In the genomic region with DNA sequence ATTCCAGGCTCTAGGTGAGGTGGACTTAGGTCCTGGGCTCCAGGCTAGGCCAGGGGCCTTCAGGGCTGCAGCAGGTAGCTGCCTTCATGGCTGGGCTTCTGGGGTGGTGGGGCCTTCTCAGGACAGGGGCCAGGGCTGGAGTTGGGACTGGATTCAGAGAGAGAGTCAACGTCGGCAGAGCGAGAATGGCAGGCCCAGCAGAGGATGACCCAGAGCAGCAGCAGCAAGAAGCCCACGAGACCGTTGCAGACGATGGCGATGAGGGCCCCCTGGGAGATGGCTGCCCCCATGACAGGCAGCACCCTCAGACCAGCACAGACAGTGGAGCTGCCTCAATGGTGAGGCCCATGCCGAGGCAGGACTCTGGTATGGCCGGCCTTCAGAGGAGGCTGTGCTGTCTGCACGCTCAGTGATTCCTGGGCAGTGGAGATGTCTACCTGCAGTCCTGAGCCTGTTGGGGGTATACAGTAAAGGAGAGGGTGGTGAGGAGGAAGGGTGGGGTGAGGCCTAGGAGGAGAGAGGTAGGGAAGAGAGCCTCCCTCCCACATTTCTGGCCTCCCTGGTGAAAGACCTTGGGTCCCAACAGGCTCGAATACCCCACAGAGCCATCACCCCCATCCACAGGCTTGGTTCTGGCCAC, we compare ENCODE assay signal across 27 cellular contexts. TPM values are rescaled to one million over a fixed set of nuclear protein-coding genes. Genes with fewer than 3 reads are reported as not detected.
A peak's percentile ranks its signal among the peaks of the same experiment; 100 is the strongest.
DNase-seq lines count a peak whose midpoint lies in the region; ATAC-seq and TF ChIP-seq lines count a peak whose summit lies in the region.
"Had no signal": no experiment of that assay in that cellular context is flagged by ENCODE, and none has a peak within 500 bp of the region (broad histone marks: within the 10 kb centered on the region; RNA-seq: fewer than 3 reads in every experiment).

No MANE protein-coding gene starts in this region.

- no peak for ATAC-seq in T-cell (replicated peaks in 1 of 4)
- ATAC-seq in GM21529 (IDR thresholded peaks at IDR 0.05; ENCODE audit: unreplicated experiment) = no peak
- no peak for ATAC-seq in GM21723 (IDR thresholded peaks at IDR 0.05; ENCODE audit: unreplicated experiment)
- ATAC-seq: activated CD8-positive, alpha-beta T cell treated with anti-CD3 and anti-CD28 coated beads for 36 hours; heart right ventricle had no signal

- CTCF ChIA-PET in T-cell (lab: Charles Lee) = interaction anchor here in 1 of 2 donors (0.6 kb wide), 1 partner anchor 21 kb away, joined by 3 read pairs; no protein-coding TSS in a partner anchor

- no peak overlapping the region for H3K4me3 ChIP-seq in osteoblast (ENCODE audit: insufficient read depth, low read length)
- H3K4me3 ChIP-seq: ovary, PC-9, SJCRH30 had no signal

- H3K27me3 ChIP-seq in osteoblast (ENCODE audit: insufficient read depth, low read length) = peaks cover 45% of the 10 kb centered on the region
- H3K27me3 ChIP-seq: ovary, upper lobe of left lung had no signal

- no peaks in the 10 kb centered on the region for H3K9me3 Mint-ChIP-seq in T-helper 2 cell treated with Interferon-gamma antibody and Interleukin-4, amounts not matched to agents 5 μg/mL and 100 μg/mL, for 36 hours
- H3K9me3 Mint-ChIP-seq in T-cell (no peaks in the 10 kb centered on the region), immature natural killer cell (no peaks in the 10 kb centered on the region)
- H3K9me3 Mint-ChIP-seq: activated B cell treated with CpG ODN at 0.5 μM for 24 hours; activated CD8-positive, alpha-beta T cell treated with anti-CD3 and anti-CD28 coated beads for 36 hours; activated naive CD4-positive, alpha-beta T cell treated with anti-CD3 and anti-CD28 coated beads for 36 hours had no signal

- TF ChIP-seq CTCF in osteoblast (IDR thresholded peaks at IDR 0.05; ENCODE audit: extremely low read depth, low read depth, low read length) = no peak

- no peaks in the 10 kb centered on the region for H3K79me2 ChIP-seq in osteoblast (ENCODE audit: insufficient read depth, low read length)

- POLR2A ChIA-PET in T-cell (lab: Charles Lee) = no interaction called here

- peaks cover 23% of the 10 kb centered on the region for H3K4me1 Mint-ChIP-seq in T-helper 2 cell treated with Interferon-gamma antibody and Interleukin-4, amounts not matched to agents 5 μg/mL and 100 μg/mL, for 36 hours (ENCODE audit: low read depth)
- H3K4me1 Mint-ChIP-seq in T-cell = peaks cover 7 to 11% (median 11%) of the 10 kb centered on the region in 3 donors
- H3K4me1 Mint-ChIP-seq in immature natural killer cell = peaks cover 9 to 14% of the 10 kb centered on the region in 2 donors

- H3K4me3 Mint-ChIP-seq in T-helper 2 cell treated with Interferon-gamma antibody and Interleukin-4, amounts not matched to agents 5 μg/mL and 100 μg/mL, for 36 hours = peak overlapping the region; percentile 17
- peak overlapping the region in 2 of 3 donors; percentile 33 to 53 for H3K4me3 Mint-ChIP-seq in T-cell
- peak overlapping the region in 3 of 5 donors; percentile 39 to 70 (median 46) for H3K4me3 Mint-ChIP-seq in immature natural killer cell

- no peaks in the 10 kb centered on the region for H3K4me1 ChIP-seq in osteoblast (ENCODE audit: insufficient read depth, low read length)
- H3K4me1 ChIP-seq: SJCRH30 had no signal

- H3K36me3 Mint-ChIP-seq in T-helper 2 cell treated with Interferon-gamma antibody and Interleukin-4, amounts not matched to agents 5 μg/mL and 100 μg/mL, for 36 hours (ENCODE audit: low read depth) = no peaks in the 10 kb centered on the region
- no peaks in the 10 kb centered on the region for H3K36me3 Mint-ChIP-seq in T-cell
- no peaks in the 10 kb centered on the region for H3K36me3 Mint-ChIP-seq in immature natural killer cell

- no peaks in the 10 kb centered on the region for H3K36me3 ChIP-seq in osteoblast (ENCODE audit: insufficient read depth, low read length)
- H3K36me3 ChIP-seq: cardiac muscle cell, heart right ventricle, ovary, SJCRH30, stomach, upper lobe of left lung had no signal

- H3K27ac Mint-ChIP-seq in T-helper 2 cell treated with Interferon-gamma antibody and Interleukin-4, amounts not matched to agents 5 μg/mL and 100 μg/mL, for 36 hours = no peak overlapping the region
- no peak overlapping the region for H3K27ac Mint-ChIP-seq in T-cell
- H3K27ac Mint-ChIP-seq in immature natural killer cell = no peak overlapping the region
- H3K27ac Mint-ChIP-seq: activated B cell treated with CpG ODN at 0.5 μM for 24 hours; activated CD8-positive, alpha-beta T cell treated with anti-CD3 and anti-CD28 coated beads for 36 hours; activated naive CD4-positive, alpha-beta T cell treated with anti-CD3 and anti-CD28 coated beads for 36 hours had no signal

- no peaks in the 10 kb centered on the region for H3K9me3 ChIP-seq in osteoblast (ENCODE audit: low read depth, low read length)
- H3K9me3 ChIP-seq: heart right ventricle, ovary, SJCRH30, stomach, upper lobe of left lung had no signal

- no peak overlapping the region for H3K27ac ChIP-seq in osteoblast (ENCODE audit: low read depth, low read length)
- H3K27ac ChIP-seq: cardiac muscle cell, heart right ventricle, ovary, PC-9, SJCRH30, upper lobe of left lung had no signal

- peaks cover 29% of the 10 kb centered on the region for H3K27me3 Mint-ChIP-seq in T-helper 2 cell treated with Interferon-gamma antibody and Interleukin-4, amounts not matched to agents 5 μg/mL and 100 μg/mL, for 36 hours (ENCODE audit: low read depth)
- peaks cover 0 to 5% of the 10 kb centered on the region in 2 donors for H3K27me3 Mint-ChIP-seq in T-cell
- peaks cover 6 to 13% (median 8%) of the 10 kb centered on the region in 3 donors for H3K27me3 Mint-ChIP-seq in immature natural killer cell (ENCODE audit: low read depth in 3 of 3)

- H3K4me2 ChIP-seq in osteoblast (ENCODE audit: insufficient read depth, low read length) = no peak overlapping the region

- no peak overlapping the region for H2AFZ ChIP-seq in osteoblast (ENCODE audit: low read length)
- H2AFZ ChIP-seq: PC-9 had no signal

- no peaks in the 10 kb centered on the region for H4K20me1 ChIP-seq in osteoblast (ENCODE audit: insufficient read depth, low read length)

- no peak for DNase-seq in T-helper 2 cell treated with Interferon-gamma antibody and Interleukin-4, amounts not matched to agents 5 μg/mL and 100 μg/mL, for 36 hours (ENCODE audit: low spot score)
- DNase-seq in T-helper 2 cell (no peak), T-cell (peak in 1 of 34 experiments; percentile 5), immature natural killer cell (no peak), osteoblast (ENCODE audit: insufficient read length, low spot score, missing footprints) (peak; percentile 56), HPDE6-E6E7 (ENCODE audit: extremely low spot score) (no peak)
- DNase-seq: 8988T; activated B cell treated with CpG ODN at 0.5 μM for 24 hours; activated CD8-positive, alpha-beta T cell treated with anti-CD3 and anti-CD28 coated beads for 36 hours; activated naive CD4-positive, alpha-beta T cell treated with anti-CD3 and anti-CD28 coated beads for 36 hours; AML-193; Calu3; heart right ventricle; MM.1S; NCI-H1436; NCI-H2107; NCI-H446 treated with DMSO at 0.1 percent for 48 hours; PC-9; SJCRH30; stomach; upper lobe of left lung had no signal

RNA-seq across cellular contexts. Expression of a gene that starts 1.3 kb away (rescaled TPM):
- total RNA-seq in T-cell (under 1 TPM in 2 of 5 donors, not detected in 3; 0.32 to 0.35 TPM), osteoblast (under 0.01 and 0.29 TPM in 2 replicates)
- polyA plus RNA-seq in immature natural killer cell = 10 to 100 TPM in 1 of 3 donors, 1 to 10 TPM in 1, under 1 TPM in 1; 1.00 to 11.3 (median 9.2) TPM
- total RNA-seq: activated B cell treated with CpG ODN at 0.5 μM for 24 hours; activated CD8-positive, alpha-beta T cell treated with anti-CD3 and anti-CD28 coated beads for 36 hours; Calu3; fibroblast of villous mesenchyme; PC-9; SJCRH30; T-helper 2 cell treated with Interferon-gamma antibody and Interleukin-4, amounts not matched to agents 100 ng/mL and 5 ng/mL, for 36 hours had no signal
